In genomic region chr17:77132411-77133086, GRCh38 we compare ENCODE assay signal across 13 cellular contexts. TPM values are rescaled to one million over a fixed set of nuclear protein-coding genes. Genes with fewer than 3 reads are reported as not detected.
DNase-seq lines count a peak whose midpoint lies in the region; ATAC-seq and TF ChIP-seq lines count a peak whose summit lies in the region.
"Had no signal": no experiment of that assay in that cellular context is flagged by ENCODE, and none has a peak within 500 bp of the region (broad histone marks: within the 10 kb centered on the region; RNA-seq: fewer than 3 reads in every experiment).

No MANE protein-coding gene starts in this region.

- peaks cover 0 to 6% of the 10 kb centered on the region in 2 donors for H3K9me3 ChIP-seq in right atrium auricular region
- H3K9me3 ChIP-seq in esophagus squamous epithelium: peaks cover 0 to 6% (median 0%) of the 10 kb centered on the region in 3 donors
- no peaks in the 10 kb centered on the region for H3K9me3 ChIP-seq in suprapubic skin
- H3K9me3 ChIP-seq in transverse colon: no peaks in the 10 kb centered on the region
- H3K9me3 ChIP-seq: vagina had no signal

- H3K27ac ChIP-seq in right atrium auricular region: peak overlapping the region; percentile 71 to 78
- peak overlapping the region in 3 of 4 donors; percentile 20 to 37 (median 34) for H3K27ac ChIP-seq in esophagus squamous epithelium
- H3K27ac ChIP-seq in suprapubic skin: peak overlapping the region; percentile 61
- H3K27ac ChIP-seq in transverse colon: no peak overlapping the region
- H3K27ac ChIP-seq: vagina had no signal

- no peak for TF ChIP-seq POLR2A in esophagus squamous epithelium (IDR thresholded peaks at IDR 0.05)
- no peak for TF ChIP-seq POLR2A in suprapubic skin (IDR thresholded peaks at IDR 0.05)
- TF ChIP-seq POLR2A in transverse colon (IDR thresholded peaks at IDR 0.05): no peak

- no peak for ATAC-seq in Right ventricle myocardium inferior
- peak; percentile 38 for ATAC-seq in SK-N-SH treated with all-trans-retinoic acid at 6 μM for 48 hours

- H3K4me1 ChIP-seq in right atrium auricular region (peaks cover 0 to 18% of the 10 kb centered on the region in 2 donors), esophagus squamous epithelium (peaks cover 0 to 52% (median 16%) of the 10 kb centered on the region in 3 donors), suprapubic skin (peaks cover 53% of the 10 kb centered on the region), transverse colon (peaks cover 0 to 19% (median 2%) of the 10 kb centered on the region in 4 donors)

- H3K36me3 ChIP-seq in right atrium auricular region: no peaks in the 10 kb centered on the region
- H3K36me3 ChIP-seq in esophagus squamous epithelium: no peaks in the 10 kb centered on the region
- H3K36me3 ChIP-seq in suprapubic skin: no peaks in the 10 kb centered on the region
- H3K36me3 ChIP-seq in transverse colon: no peaks in the 10 kb centered on the region
- H3K36me3 ChIP-seq: vagina had no signal

- 22 to 38% methylated on average over 2 to 5 of the region's 9 CpGs for WGBS in esophagus squamous epithelium, 2 donors
- WGBS in suprapubic skin: 47% methylated on average over 9 of the region's 9 CpGs
- 81% methylated on average over 9 of the region's 9 CpGs; no CpG with 5 or more reads in 1 of the 2 donors for WGBS in transverse colon (ENCODE audit: low coverage in 1 of 2), 2 donors

- H3K4me3 ChIP-seq in right atrium auricular region: peak overlapping the region in 1 of 2 donors; percentile 14
- no peak overlapping the region for H3K4me3 ChIP-seq in esophagus squamous epithelium
- no peak overlapping the region for H3K4me3 ChIP-seq in suprapubic skin
- no peak overlapping the region for H3K4me3 ChIP-seq in transverse colon
- H3K4me3 ChIP-seq: vagina had no signal

- intact Hi-C loops in Right ventricle myocardium inferior (cut with DNase I): no loop called here
- intact Hi-C loops in esophagus squamous epithelium (cut with DNase I): no loop called here
- intact Hi-C loops in transverse colon (cut with DNase I; ENCODE audit: low total_unique reads): no loop called here

- H3K27me3 ChIP-seq in right atrium auricular region: no peaks in the 10 kb centered on the region
- no peaks in the 10 kb centered on the region for H3K27me3 ChIP-seq in esophagus squamous epithelium
- H3K27me3 ChIP-seq in suprapubic skin: no peaks in the 10 kb centered on the region
- no peaks in the 10 kb centered on the region for H3K27me3 ChIP-seq in transverse colon
- H3K27me3 ChIP-seq: vagina had no signal

- TF ChIP-seq CTCF in right atrium auricular region (IDR thresholded peaks at IDR 0.05) (no peak), esophagus squamous epithelium (IDR thresholded peaks at IDR 0.05) (no peak), suprapubic skin (IDR thresholded peaks at IDR 0.05) (no peak), transverse colon (IDR thresholded peaks at IDR 0.05) (no peak)

- no peak for TF ChIP-seq EP300 in suprapubic skin (IDR thresholded peaks at IDR 0.05)
- no peak for TF ChIP-seq EP300 in transverse colon (IDR thresholded peaks at IDR 0.05; ENCODE audit: low read depth)

- in situ Hi-C loops in transverse colon (cut with MboI; ENCODE audit: low pct_ligation_motif_present in 1 of 4, low pct_unique_long_range_greater_than_20kb in 1 of 4, low sequenced_read_pairs in 3 of 4): no loop called here

- no peak for DNase-seq in right atrium auricular region (ENCODE audit: low spot score)
- no peak for DNase-seq in Right ventricle myocardium inferior (ENCODE audit: missing footprints)
- no peak for DNase-seq in esophagus squamous epithelium (lab: John Stamatoyannopoulos, UW)
- no peak for DNase-seq in suprapubic skin (ENCODE audit: low spot score in 2 of 2)
- no peak for DNase-seq in SIG-M5 (lab: John Stamatoyannopoulos, UW)
- no peak for DNase-seq in NCI-H1694 (lab: John Stamatoyannopoulos, UW)
- DNase-seq in transverse colon: no peak
- DNase-seq: CD8-positive, alpha-beta memory T cell; head of caudate nucleus; islet precursor cell; NCI-H146 had no signal

TF ChIP-seq in SK-N-SH treated with all-trans-retinoic acid at 6 μM for 48 hours, 23 proteins besides CTCF, POLR2A, EP300 and RAD21:
- TF ChIP-seq OSR1 (CRISPR knock-in tag; IDR thresholded peaks at IDR 0.05) (no peak), ISL1 (CRISPR knock-in tag; IDR thresholded peaks at IDR 0.05) (no peak), TCF4 (CRISPR knock-in tag; IDR thresholded peaks at IDR 0.05; ENCODE audit: borderline replicate concordance) (no peak), TSHZ2 (CRISPR knock-in tag; IDR thresholded peaks at IDR 0.05) (no peak), CSRNP3 (CRISPR knock-in tag; IDR thresholded peaks at IDR 0.05) (no peak), POU6F1 (CRISPR knock-in tag; IDR thresholded peaks at IDR 0.05; ENCODE audit: borderline replicate concordance, low read depth) (no peak), ZFP3 (CRISPR knock-in tag; IDR thresholded peaks at IDR 0.05) (no peak), RARB (CRISPR knock-in tag; IDR thresholded peaks at IDR 0.05) (no peak), ARNTL (CRISPR knock-in tag; IDR thresholded peaks at IDR 0.05; ENCODE audit: borderline replicate concordance, low read depth) (no peak)

RNA-seq across cellular contexts. Expression of gene SEC14L1, which starts 8.2 kb away (rescaled TPM):
- 10 to 100 TPM; 48.2 to 54.0 TPM for total RNA-seq in right atrium auricular region
- 65.5 TPM for total RNA-seq in Right ventricle myocardium inferior
- 10 to 100 TPM; 27.3 to 39.2 (median 32.8) TPM for total RNA-seq in esophagus squamous epithelium
- total RNA-seq in suprapubic skin: 10 to 100 TPM; 35.5 to 87.3 (median 51.6) TPM
- total RNA-seq in transverse colon: 10 to 100 TPM; 16.8 to 34.6 (median 23.8) TPM

Comparison
In these comparisons a context has a peak if more than half of its experiments do, and no peak if none do; other contexts are left out.
1. H3K27ac ChIP-seq: peak in right atrium auricular region (2 of 2), esophagus squamous epithelium (3 of 4) and suprapubic skin (single experiment); none in transverse colon (0 of 4).